Comparison of ENCODE assay signal across 10 cellular contexts in genomic region chr9:35798658-35799366, GRCh38. TPM values are rescaled to one million over a fixed set of nuclear protein-coding genes. Genes with fewer than 3 reads are reported as not detected.
DNase-seq lines count a peak whose midpoint lies in the region; ATAC-seq, FAIRE-seq and TF ChIP-seq lines count a peak whose summit lies in the region.
"Had no signal": no experiment of that assay in that cellular context is flagged by ENCODE, and none has a peak within 500 bp of the region (broad histone marks: within the 10 kb centered on the region; RNA-seq: fewer than 3 reads in every experiment).

No MANE protein-coding gene starts in this region.

- WGBS in esophagus squamous epithelium, 2 donors: 60 to 82% methylated on average over 4 of the region's 4 CpGs

- POLR2A ChIA-PET in HCT116 (lab: Charles Lee): interaction anchor here (1.0 kb wide), 1 partner anchor 10 kb away, joined by 4 read pairs; no protein-coding TSS in a partner anchor
- POLR2A ChIA-PET in activated CD4-positive, alpha-beta memory T cell treated with anti-CD3 and anti-CD28 coated beads, Interleukin-2, amount 10 ng/mL, durations not matched to agents 7 days and 5 days (lab: Charles Lee): interaction anchor here (1.0 to 1.2 kb wide), 2 partner anchors 13 to 16 kb away, joined by 4 read pairs; partner anchors contain the start of genes HINT2 and SPAG8

- H3K9me2 ChIP-seq in HCT116 (ENCODE audit: insufficient read depth): no peaks in the 10 kb centered on the region

- intact Hi-C loops in HCT116 (cut with micrococcal nuclease) (no loop called here), esophagus squamous epithelium (cut with DNase I) (no loop called here)

- no peak for TF ChIP-seq POLR2A in HCT116 (IDR thresholded peaks at IDR 0.05; ENCODE audit: borderline replicate concordance, extremely low read depth, insufficient read depth, insufficient read length)
- TF ChIP-seq POLR2A in esophagus squamous epithelium (IDR thresholded peaks at IDR 0.05): no peak

- H4K20me1 ChIP-seq in HCT116 (ENCODE audit: insufficient read depth) (no peaks in the 10 kb centered on the region), keratinocyte (ENCODE audit: control insufficient read depth, extremely low read depth, insufficient read depth, low read length) (no peaks in the 10 kb centered on the region)

- no peaks in the 10 kb centered on the region for H3K27me3 ChIP-seq in HCT116 (ENCODE audit: insufficient read depth, low read length)
- H3K27me3 ChIP-seq in keratinocyte (ENCODE audit: control insufficient read depth, extremely low read depth, insufficient read depth, low read length): no peaks in the 10 kb centered on the region
- H3K27me3 ChIP-seq in esophagus squamous epithelium: no peaks in the 10 kb centered on the region
- H3K27me3 ChIP-seq: testis had no signal

- H3K27ac ChIP-seq in HCT116 (ENCODE audit: low read depth, low read length) (no peak overlapping the region), keratinocyte (ENCODE audit: control insufficient read depth, insufficient read depth, low read length) (peak overlapping the region; percentile 33), esophagus squamous epithelium (no peak overlapping the region)
- H3K27ac ChIP-seq: testis had no signal

- peaks cover 15% of the 10 kb centered on the region for H3K36me3 Mint-ChIP-seq in activated CD4-positive, alpha-beta memory T cell treated with anti-CD3 and anti-CD28 coated beads, Interleukin-2, amount 10 ng/mL, durations not matched to agents 7 days and 5 days (ENCODE audit: low read depth)

- no peak overlapping the region for H3K4me3 ChIP-seq in HCT116 (replicated peaks in 1 of 2; ENCODE audit: low read depth in 1 of 2, low read length in 2 of 2)
- no peak overlapping the region for H3K4me3 ChIP-seq in keratinocyte (ENCODE audit: control insufficient read depth in 2 of 3, extremely low read depth in 1 of 3, insufficient read depth in 2 of 3, low read depth in 1 of 3, low read length in 3 of 3)
- H3K4me3 ChIP-seq in esophagus squamous epithelium: no peak overlapping the region
- H3K4me3 ChIP-seq: testis had no signal

- no peaks in the 10 kb centered on the region for H3K9me1 ChIP-seq in keratinocyte (ENCODE audit: control insufficient read depth, extremely low read depth, insufficient read depth, low read length)

- H3K9me3 ChIP-seq in HCT116 (ENCODE audit: control insufficient read depth in 1 of 2, insufficient read depth in 1 of 2, low read depth in 1 of 2, low read length in 2 of 2) (no peaks in the 10 kb centered on the region), keratinocyte (ENCODE audit: control insufficient read depth, low read depth, low read length) (no peaks in the 10 kb centered on the region), esophagus squamous epithelium (no peaks in the 10 kb centered on the region)
- H3K9me3 ChIP-seq: testis had no signal

- FAIRE-seq in keratinocyte (lab: Jason Lieb, UNC): peak; percentile 95

- no peaks in the 10 kb centered on the region for H3K9me3 Mint-ChIP-seq in activated CD4-positive, alpha-beta memory T cell treated with anti-CD3 and anti-CD28 coated beads, Interleukin-2, amount 10 ng/mL, durations not matched to agents 7 days and 5 days

- TF ChIP-seq CTCF in HCT116 (IDR thresholded peaks at IDR 0.05 in 2 of 3, conservative IDR thresholded peaks at IDR 0.05 in 1 of 3; ENCODE audit: borderline replicate concordance in 1 of 3, insufficient read depth in 1 of 3, low read depth in 2 of 3, low read length in 2 of 3) (no peak), keratinocyte (optimal IDR thresholded peaks at IDR 0.05 in 1 of 3, IDR thresholded peaks at IDR 0.05 in 1 of 3, conservative IDR thresholded peaks at IDR 0.05 in 1 of 3; ENCODE audit: extremely low read depth in 1 of 3, insufficient read depth in 2 of 3, low read length in 3 of 3) (no peak), esophagus squamous epithelium (IDR thresholded peaks at IDR 0.05) (no peak)

- CTCF ChIA-PET in HCT116 (lab: Charles Lee): interaction anchor here (1.0 to 1.8 kb wide), 3 partner anchors 9 to 83 kb away, joined by 3 to 8 read pairs (median 7); no protein-coding TSS in a partner anchor
- CTCF ChIA-PET in activated CD4-positive, alpha-beta memory T cell treated with anti-CD3 and anti-CD28 coated beads, Interleukin-2, amount 10 ng/mL, durations not matched to agents 7 days and 5 days (lab: Charles Lee): interaction anchor here (1.3 to 1.4 kb wide), 2 partner anchors 13 to 27 kb away, joined by 4 to 5 read pairs; partner anchors contain the start of gene SPAG8

- H3K4me2 ChIP-seq in HCT116 (ENCODE audit: low read length) (peak overlapping the region; percentile 6; the same call in 1 of the 2 replicates), keratinocyte (ENCODE audit: control insufficient read depth, extremely low read depth, insufficient read depth, low read depth, low read length) (peak overlapping the region; percentile 1)

- no peak overlapping the region for H2AFZ ChIP-seq in HCT116 (ENCODE audit: low read depth, low read length, poor library complexity, severe bottlenecking)
- no peak overlapping the region for H2AFZ ChIP-seq in keratinocyte (ENCODE audit: control insufficient read depth, low read length)

- dilution Hi-C loops in keratinocyte (cut with MboI; ENCODE audit: extremely low pct_ligation_motif_present, low sequenced_read_pairs): no loop called here

- no peak overlapping the region for H3K4me3 Mint-ChIP-seq in activated CD4-positive, alpha-beta memory T cell treated with anti-CD3 and anti-CD28 coated beads, Interleukin-2, amount 10 ng/mL, durations not matched to agents 7 days and 5 days

- no peak overlapping the region for H3K9ac ChIP-seq in HCT116 (ENCODE audit: low read length)
- no peak overlapping the region for H3K9ac ChIP-seq in keratinocyte (ENCODE audit: control insufficient read depth, extremely low read depth, insufficient read depth, low read length)

- H3K36me3 ChIP-seq in HCT116 (ENCODE audit: control insufficient read depth in 1 of 2, insufficient read depth in 2 of 2, low read length in 2 of 2): 0 out of 4 replicates have a peak, but pooled peaks cover 0 to 7% of the 10 kb centered on the region in 2 experiments
- peaks cover 0 to 2% of the 10 kb centered on the region in 2 experiments for H3K36me3 ChIP-seq in keratinocyte (ENCODE audit: control insufficient read depth in 2 of 2, extremely low read depth in 1 of 2, insufficient read depth in 2 of 2, low read length in 2 of 2)
- peaks cover 0 to 27% (median 0%) of the 10 kb centered on the region in 3 donors for H3K36me3 ChIP-seq in esophagus squamous epithelium

- H3K4me1 Mint-ChIP-seq in activated CD4-positive, alpha-beta memory T cell treated with anti-CD3 and anti-CD28 coated beads, Interleukin-2, amount 10 ng/mL, durations not matched to agents 7 days and 5 days: peaks cover 32% of the 10 kb centered on the region

- RAD21 ChIA-PET in HCT116 (lab: Charles Lee; ENCODE audit: low non-redundant PET in 1 of 2, low total read pairs in 2 of 2, uncharacterized antibody in 2 of 2, unreplicated experiment in 2 of 2): no interaction called here

- no TSS peak for BruUV-seq in HCT116 (replicated peaks; lab: Mats Ljungman, UMichigan)

- ATAC-seq in HCT116 (peak; percentile 38; the same call in 1 of the 2 replicates), GM18511 (IDR thresholded peaks at IDR 0.05; ENCODE audit: unreplicated experiment) (no peak), GM19397 (IDR thresholded peaks at IDR 0.05; ENCODE audit: unreplicated experiment) (no peak)

- no peaks in the 10 kb centered on the region for H3K27me3 Mint-ChIP-seq in activated CD4-positive, alpha-beta memory T cell treated with anti-CD3 and anti-CD28 coated beads, Interleukin-2, amount 10 ng/mL, durations not matched to agents 7 days and 5 days

- H3K4me1 ChIP-seq in HCT116 (ENCODE audit: control insufficient read depth in 1 of 2, insufficient read depth in 2 of 2, low read length in 2 of 2) (peaks cover 0 to 27% of the 10 kb centered on the region in 2 experiments; a peak in 2 of 4 replicates), keratinocyte (ENCODE audit: control insufficient read depth, extremely low read depth, insufficient read depth, low read length) (peaks cover 22% of the 10 kb centered on the region), esophagus squamous epithelium (peaks cover 0 to 5% (median 5%) of the 10 kb centered on the region in 3 donors)
- H3K4me1 ChIP-seq: testis had no signal

- DNase-seq in A172 (ENCODE audit: low spot score) (peak; percentile 68), HCT116 (ENCODE audit: low read depth, low spot score) (no peak), keratinocyte (ENCODE audit: low read depth, low spot score) (peak; percentile 77), SIG-M5 (lab: John Stamatoyannopoulos, UW) (no peak), esophagus squamous epithelium (lab: John Stamatoyannopoulos, UW) (no peak)
- peak; percentile 36 for DNase-seq in activated CD4-positive, alpha-beta memory T cell treated with anti-CD3 and anti-CD28 coated beads, Interleukin-2, amount 10 ng/mL, durations not matched to agents 7 days and 5 days
- DNase-seq: SHP77 treated with DMSO at 0.1 percent for 48 hours, testis had no signal

- no peak for TF ChIP-seq RAD21 in HCT116 (IDR thresholded peaks at IDR 0.05; ENCODE audit: low read depth)

- H3K27ac Mint-ChIP-seq in activated CD4-positive, alpha-beta memory T cell treated with anti-CD3 and anti-CD28 coated beads, Interleukin-2, amount 10 ng/mL, durations not matched to agents 7 days and 5 days: peak overlapping the region; percentile 14

- no peaks in the 10 kb centered on the region for H3K79me2 ChIP-seq in HCT116 (ENCODE audit: insufficient read depth, low read length)
- no peaks in the 10 kb centered on the region for H3K79me2 ChIP-seq in keratinocyte (ENCODE audit: control insufficient read depth, insufficient read depth, low read length)

RNA-seq across cellular contexts. Expression of gene NPR2, which starts 7.4 kb away (rescaled TPM):
- total RNA-seq in A172 (2014; rRNA removed; shearing (Covaris generic)): 1.9 and 2.1 TPM in 2 replicates
- total RNA-seq in HCT116 (2021; ENCODE audit: unreplicated experiment) (18.8 TPM), esophagus squamous epithelium (10 to 100 TPM in 1 of 4 donors, 1 to 10 TPM in 1, under 1 TPM in 2; 0.08 to 12.2 (median 1.8) TPM)
- polyA plus RNA-seq in HCT116 (2012): 20.0 and 21.6 TPM in 2 replicates
- total RNA-seq in activated CD4-positive, alpha-beta memory T cell treated with anti-CD3 and anti-CD28 coated beads, Interleukin-2, amount 10 ng/mL, durations not matched to agents 7 days and 5 days: 1 to 10 TPM; 7.7 to 8.5 TPM
- 3.5 to 5.0 TPM (median 3.9 TPM) in 3 replicates for polyA plus RNA-seq in keratinocyte
- polyA plus RNA-seq in keratinocyte (2011; ENCODE audit: low read depth): 1.9 TPM
- polyA plus RNA-seq in keratinocyte (2011; cell fraction: cytosol; rRNA removed): 2.6 and 3.1 TPM in 2 replicates
- polyA plus RNA-seq in keratinocyte (2011; cell fraction: nucleus; rRNA removed): 19.6 and 23.1 TPM in 2 replicates
- 3.7 and 6.1 TPM in 2 replicates for polyA plus RNA-seq in keratinocyte (2012; ENCODE audit: low replicate concordance)
- 2.6 to 6.4 TPM (median 5.1 TPM) in 3 replicates for polyA minus RNA-seq in keratinocyte
- polyA minus RNA-seq in keratinocyte (2011; cell fraction: cytosol; rRNA and poly(A)+ RNA removed): 8.1 TPM
- 3.5 and 6.3 TPM in 2 replicates for polyA minus RNA-seq in keratinocyte (2011; cell fraction: nucleus; rRNA and poly(A)+ RNA removed)

RNA-seq across cellular contexts. Expression of gene SPAG8, which starts 13.2 kb away (rescaled TPM):
- 0.21 and 0.29 TPM in 2 replicates for total RNA-seq in A172 (2014; rRNA removed; shearing (Covaris generic))
- total RNA-seq in HCT116 (2021; ENCODE audit: unreplicated experiment) (0.39 TPM), esophagus squamous epithelium (not detected)
- 0.10 and 0.29 TPM in 2 replicates for polyA plus RNA-seq in HCT116 (2012)
- 1 to 10 TPM; 2.0 to 2.2 TPM for total RNA-seq in activated CD4-positive, alpha-beta memory T cell treated with anti-CD3 and anti-CD28 coated beads, Interleukin-2, amount 10 ng/mL, durations not matched to agents 7 days and 5 days
- polyA plus RNA-seq in keratinocyte: 0.06 to 0.13 TPM (median 0.08 TPM) in 3 replicates
- not detected for polyA plus RNA-seq in keratinocyte (2011; ENCODE audit: low read depth)
- 0.11 TPM in 1 of 2 replicates, not detected in the other for polyA plus RNA-seq in keratinocyte (2011; cell fraction: cytosol; rRNA removed)
- 0.42 and 0.53 TPM in 2 replicates for polyA plus RNA-seq in keratinocyte (2011; cell fraction: nucleus; rRNA removed)
- polyA plus RNA-seq in keratinocyte (2012; ENCODE audit: low replicate concordance): 0.18 TPM in 1 of 2 replicates, not detected in the other
- polyA minus RNA-seq in keratinocyte: not detected in 3 replicates
- polyA minus RNA-seq in keratinocyte (2011; cell fraction: cytosol; rRNA and poly(A)+ RNA removed): not detected
- not detected in 2 replicates for polyA minus RNA-seq in keratinocyte (2011; cell fraction: nucleus; rRNA and poly(A)+ RNA removed)

RNA-seq across cellular contexts. Expression of gene HINT2, which starts 16.0 kb away (rescaled TPM):
- total RNA-seq in A172 (2014; rRNA removed; shearing (Covaris generic)): 36.3 and 49.2 TPM in 2 replicates
- total RNA-seq in HCT116 (2021; ENCODE audit: unreplicated experiment) (49.0 TPM), esophagus squamous epithelium (10 to 100 TPM; 13.2 to 34.9 (median 19.5) TPM)
- polyA plus RNA-seq in HCT116 (2012): 60.9 and 73.0 TPM in 2 replicates
- 10 to 100 TPM; 77.8 to 79.2 TPM for total RNA-seq in activated CD4-positive, alpha-beta memory T cell treated with anti-CD3 and anti-CD28 coated beads, Interleukin-2, amount 10 ng/mL, durations not matched to agents 7 days and 5 days
- 11.6 to 16.6 TPM (median 16.6 TPM) in 3 replicates for polyA plus RNA-seq in keratinocyte
- 11.2 TPM for polyA plus RNA-seq in keratinocyte (2011; ENCODE audit: low read depth)
- polyA plus RNA-seq in keratinocyte (2011; cell fraction: cytosol; rRNA removed): 12.4 and 16.1 TPM in 2 replicates
- 7.6 and 9.3 TPM in 2 replicates for polyA plus RNA-seq in keratinocyte (2011; cell fraction: nucleus; rRNA removed)
- polyA plus RNA-seq in keratinocyte (2012; ENCODE audit: low replicate concordance): 21.4 and 25.3 TPM in 2 replicates
- polyA minus RNA-seq in keratinocyte: 2.0 to 5.2 TPM (median 4.9 TPM) in 3 replicates
- polyA minus RNA-seq in keratinocyte (2011; cell fraction: cytosol; rRNA and poly(A)+ RNA removed): 3.1 TPM
- polyA minus RNA-seq in keratinocyte (2011; cell fraction: nucleus; rRNA and poly(A)+ RNA removed): 0.62 and 2.4 TPM in 2 replicates

RNA-seq across cellular contexts. Expression of gene FAM221B, which starts 29.7 kb away (rescaled TPM):
- not detected in 2 replicates for total RNA-seq in A172 (2014; rRNA removed; shearing (Covaris generic))
- total RNA-seq in HCT116 (2021; ENCODE audit: unreplicated experiment) (not detected), esophagus squamous epithelium (not detected)
- not detected in 2 replicates for polyA plus RNA-seq in HCT116 (2012)
- not detected for total RNA-seq in activated CD4-positive, alpha-beta memory T cell treated with anti-CD3 and anti-CD28 coated beads, Interleukin-2, amount 10 ng/mL, durations not matched to agents 7 days and 5 days
- not detected in 3 replicates for polyA plus RNA-seq in keratinocyte
- polyA plus RNA-seq in keratinocyte (2011; ENCODE audit: low read depth): not detected
- polyA plus RNA-seq in keratinocyte (2011; cell fraction: cytosol; rRNA removed): not detected in 2 replicates
- polyA plus RNA-seq in keratinocyte (2011; cell fraction: nucleus; rRNA removed): not detected in 2 replicates
- polyA plus RNA-seq in keratinocyte (2012; ENCODE audit: low replicate concordance): not detected in 2 replicates
- polyA minus RNA-seq in keratinocyte: not detected in 3 replicates
- not detected for polyA minus RNA-seq in keratinocyte (2011; cell fraction: cytosol; rRNA and poly(A)+ RNA removed)
- polyA minus RNA-seq in keratinocyte (2011; cell fraction: nucleus; rRNA and poly(A)+ RNA removed): not detected in 2 replicates

RNA-seq across cellular contexts. Expression of gene TMEM8B, which starts 30.2 kb away (rescaled TPM):
- total RNA-seq in A172 (2014; rRNA removed; shearing (Covaris generic)): 1.6 and 2.7 TPM in 2 replicates
- total RNA-seq in HCT116 (2021; ENCODE audit: unreplicated experiment) (7.2 TPM), esophagus squamous epithelium (1 to 10 TPM in 2 of 4 donors, under 1 TPM in 2; 0.35 to 4.8 (median 1.4) TPM)
- polyA plus RNA-seq in HCT116 (2012): 7.1 and 7.2 TPM in 2 replicates
- total RNA-seq in activated CD4-positive, alpha-beta memory T cell treated with anti-CD3 and anti-CD28 coated beads, Interleukin-2, amount 10 ng/mL, durations not matched to agents 7 days and 5 days: 1 to 10 TPM; 3.1 to 3.2 TPM
- 1.3 to 2.0 TPM (median 2.0 TPM) in 3 replicates for polyA plus RNA-seq in keratinocyte
- polyA plus RNA-seq in keratinocyte (2011; ENCODE audit: low read depth): 0.34 TPM
- 1.5 and 2.8 TPM in 2 replicates for polyA plus RNA-seq in keratinocyte (2011; cell fraction: cytosol; rRNA removed)
- polyA plus RNA-seq in keratinocyte (2011; cell fraction: nucleus; rRNA removed): 6.7 and 9.9 TPM in 2 replicates
- polyA plus RNA-seq in keratinocyte (2012; ENCODE audit: low replicate concordance): 4.2 and 4.6 TPM in 2 replicates
- 3.0 to 11.8 TPM (median 4.5 TPM) in 3 replicates for polyA minus RNA-seq in keratinocyte
- 2.5 TPM for polyA minus RNA-seq in keratinocyte (2011; cell fraction: cytosol; rRNA and poly(A)+ RNA removed)
- polyA minus RNA-seq in keratinocyte (2011; cell fraction: nucleus; rRNA and poly(A)+ RNA removed): 1.6 and 2.8 TPM in 2 replicates

Comparison
In these comparisons a context has a peak if more than half of its experiments do, and no peak if none do; other contexts are left out.
1. DNase-seq: peak in A172 (single experiment), activated CD4-positive, alpha-beta memory T cell treated with anti-CD3 and anti-CD28 coated beads, Interleukin-2, amount 10 ng/mL, durations not matched to agents 7 days and 5 days (single experiment) and keratinocyte (single experiment); none in HCT116 (single experiment), SIG-M5 (single experiment) and esophagus squamous epithelium (single experiment).